ENCODE assay signal across 9 cellular contexts in genomic region chr22:20438678-20439492, GRCh38. TPM values are rescaled to one million over a fixed set of nuclear protein-coding genes. Genes with fewer than 3 reads are reported as not detected.
DNase-seq lines count a peak whose midpoint lies in the region; ATAC-seq and TF ChIP-seq lines count a peak whose summit lies in the region.
"Had no signal": no experiment of that assay in that cellular context is flagged by ENCODE, and none has a peak within 500 bp of the region (broad histone marks: within the 10 kb centered on the region; RNA-seq: fewer than 3 reads in every experiment).

No MANE protein-coding gene starts in this region.

- H3K4me2 ChIP-seq in osteoblast (ENCODE audit: insufficient read depth, low read length) = peak overlapping the region; percentile 81

- H4K20me1 ChIP-seq in osteoblast (ENCODE audit: insufficient read depth, low read length) = peaks cover 28% of the 10 kb centered on the region

- TF ChIP-seq CTCF in AG10803 (conservative IDR thresholded peaks at IDR 0.05; ENCODE audit: low read length) (peak; percentile 54), foreskin fibroblast (IDR thresholded peaks at IDR 0.05; ENCODE audit: low read depth, low read length) (peak; percentile 21), osteoblast (IDR thresholded peaks at IDR 0.05; ENCODE audit: extremely low read depth, low read depth, low read length) (peak; percentile 47)

- peak overlapping the region; percentile 99 for H3K4me3 ChIP-seq in AG10803 (ENCODE audit: low read length)
- H3K4me3 ChIP-seq in NT2/D1 (ENCODE audit: insufficient read length, low read depth) = peak overlapping the region; percentile 68
- peak overlapping the region; percentile 85 to 98 for H3K4me3 ChIP-seq in foreskin fibroblast (ENCODE audit: low read depth in 1 of 2, low read length in 2 of 2)
- H3K4me3 ChIP-seq in osteoblast (ENCODE audit: insufficient read depth, low read length) = peak overlapping the region; percentile 95

- H3K9ac ChIP-seq in NT2/D1 (ENCODE audit: insufficient read length, low read depth) = peak overlapping the region; percentile 91

- peaks cover 28% of the 10 kb centered on the region for H3K79me2 ChIP-seq in osteoblast (ENCODE audit: insufficient read depth, low read length)

- no peak overlapping the region for H2AFZ ChIP-seq in osteoblast (ENCODE audit: low read length)

- H3K27ac ChIP-seq in osteoblast (ENCODE audit: low read depth, low read length) = peak overlapping the region; percentile 32

- H3K36me3 ChIP-seq in NT2/D1 (ENCODE audit: insufficient read depth, insufficient read length, low read length) = peaks cover 15% of the 10 kb centered on the region
- H3K36me3 ChIP-seq in osteoblast (ENCODE audit: insufficient read depth, low read length) = peaks cover 10% of the 10 kb centered on the region

- peaks cover 16% of the 10 kb centered on the region for H3K4me1 ChIP-seq in NT2/D1 (ENCODE audit: insufficient read depth, insufficient read length)
- peaks cover 25% of the 10 kb centered on the region for H3K4me1 ChIP-seq in osteoblast (ENCODE audit: insufficient read depth, low read length)

- DNase-seq in AG10803 (ENCODE audit: low read depth) = no peak
- DNase-seq in NT2/D1 (ENCODE audit: low read depth, low spot score) = no peak
- peak; percentile 22 to 67 for DNase-seq in foreskin fibroblast
- DNase-seq in osteoblast (ENCODE audit: insufficient read length, low spot score, missing footprints) = peak; percentile 99
- no peak for DNase-seq in anterior cingulate cortex (lab: John Stamatoyannopoulos, UW)
- DNase-seq in NCI-H345 (lab: John Stamatoyannopoulos, UW) = no peak
- DNase-seq in KG1 (lab: John Stamatoyannopoulos, UW) = no peak
- DNase-seq: NCI-H748 treated with DMSO at 0.1 percent for 48 hours had no signal

- H3K9me3 ChIP-seq in NT2/D1 (ENCODE audit: insufficient read depth, low read length) (no peaks in the 10 kb centered on the region), osteoblast (ENCODE audit: low read depth, low read length) (no peaks in the 10 kb centered on the region)

- ATAC-seq in GM21447 (IDR thresholded peaks at IDR 0.05; ENCODE audit: unreplicated experiment) = no peak

- peaks cover 16% of the 10 kb centered on the region for H3K27me3 ChIP-seq in NT2/D1 (ENCODE audit: insufficient read depth, insufficient read length)
- no peaks in the 10 kb centered on the region for H3K27me3 ChIP-seq in osteoblast (ENCODE audit: insufficient read depth, low read length)

RNA-seq across cellular contexts. Expression of gene SCARF2, which starts 1.3 kb away (rescaled TPM):
- 18.3 and 23.9 TPM in 2 replicates for total RNA-seq in osteoblast

RNA-seq across cellular contexts. Expression of gene ZNF74, which starts 44.9 kb away (rescaled TPM):
- total RNA-seq in osteoblast = 12.4 and 13.8 TPM in 2 replicates

RNA-seq across cellular contexts. Expression of gene KLHL22, which starts 56.7 kb away (rescaled TPM):
- total RNA-seq in osteoblast = 36.9 and 46.6 TPM in 2 replicates

Comparison
In these comparisons a context has a peak if more than half of its experiments do, and no peak if none do; other contexts are left out.
1. DNase-seq: peak in foreskin fibroblast (2 of 2) and osteoblast (single experiment); none in AG10803 (single experiment), NT2/D1 (single experiment), anterior cingulate cortex (0 of 58), NCI-H345 (single experiment) and KG1 (single experiment).
2. Peak in every context shown above with its lines, with median percentiles within 50 percentile points of each other: H3K4me3 ChIP-seq and CTCF ChIP-seq.